In the genomic region with DNA sequence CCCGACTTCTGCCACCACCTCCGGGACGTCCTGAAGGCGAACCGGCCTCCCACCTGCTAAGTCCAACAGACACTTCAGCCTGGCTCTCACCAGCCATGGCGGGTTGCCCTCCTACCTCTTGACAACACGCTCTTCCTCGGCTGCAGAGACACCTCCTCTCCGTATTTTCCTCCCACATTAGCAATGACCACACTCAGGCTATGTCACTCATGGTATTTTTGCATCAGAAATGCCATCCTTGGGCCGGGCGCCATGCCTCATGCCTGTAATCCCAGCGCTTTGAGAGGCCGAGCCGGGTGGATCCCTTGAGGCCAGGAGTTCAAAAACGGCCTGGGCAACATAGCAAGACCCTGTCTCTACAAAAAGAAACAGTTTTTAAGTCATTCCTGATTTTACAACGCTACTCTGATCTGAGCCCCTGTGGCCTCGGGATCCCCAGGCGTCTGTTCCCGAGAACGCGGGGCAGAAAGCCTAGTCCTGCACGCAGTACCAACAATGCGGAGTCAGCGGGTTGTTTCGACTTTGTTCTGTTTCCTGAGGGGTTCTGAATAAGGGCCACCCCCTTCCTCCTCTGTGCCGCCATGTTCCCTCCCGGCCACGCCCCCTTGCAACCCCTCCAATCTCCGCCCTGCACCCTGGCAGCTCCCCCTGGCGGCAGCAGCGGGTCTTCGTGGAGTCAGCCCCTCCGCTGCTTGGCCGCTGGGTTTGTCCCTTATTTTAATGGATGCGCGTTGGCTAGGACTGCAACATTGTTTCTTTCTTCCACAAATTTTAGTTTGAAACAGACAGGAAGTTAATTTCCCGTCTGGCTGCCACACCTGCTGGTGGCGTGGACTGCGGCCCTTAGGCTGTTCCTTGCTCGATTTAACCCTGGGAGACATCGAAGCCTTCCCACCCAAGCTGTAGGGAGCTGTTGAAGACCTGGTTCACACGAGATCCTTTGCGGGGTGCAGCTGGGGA, we compare ENCODE assay signal across 1 cellular context.
TF ChIP-seq lines count a peak whose summit lies in the region.

No MANE protein-coding gene starts in this region.

TF ChIP-seq in GM23338, 12 proteins besides CTCF, POLR2A, EP300 and RAD21 (continued from another document):
- TF ChIP-seq ZNF462 (CRISPR knock-in tag; IDR thresholded peaks at IDR 0.05) = no peak
- TF ChIP-seq JUNB (IDR thresholded peaks at IDR 0.05; ENCODE audit: unreplicated experiment) = no peak
